Comparison of ENCODE assay signal across 22 cellular contexts in genomic region chr10:16919076-16919972, GRCh38.
"Had no signal": no experiment of that assay in that cellular context is flagged by ENCODE, and none has a peak within 500 bp of the region (broad histone marks: within the 10 kb centered on the region; RNA-seq: fewer than 3 reads in every experiment).

No MANE protein-coding gene starts in this region.

- H3K36me3 ChIP-seq: gastrocnemius medialis, left ventricle myocardium inferior, neutrophil, tibial artery, WERI-Rb-1 had no signal

- H3K4me1 ChIP-seq: gastrocnemius medialis, parathyroid adenoma, tibial artery had no signal

- H3K9ac ChIP-seq: parathyroid adenoma had no signal

- H2AFZ ChIP-seq: parathyroid adenoma had no signal

- H3K27ac Mint-ChIP-seq: activated naive CD8-positive, alpha-beta T cell treated with anti-CD3 and anti-CD28 coated beads, Interleukin-2, amount 10 ng/mL, durations not matched to agents 7 days and 5 days; brain; natural killer cell treated with Interleukin-12 subunit alpha and Interleukin-12 subunit beta and Interleukin-15 and Interleukin-18, amount 100 ng/mL, for 72 hours; T-cell had no signal

- H3K9me3 Mint-ChIP-seq: natural killer cell treated with Interleukin-12 subunit alpha and Interleukin-12 subunit beta and Interleukin-15 and Interleukin-18, amount 100 ng/mL, for 72 hours; T-cell had no signal

- H3K27ac ChIP-seq: gastrocnemius medialis, left ventricle myocardium inferior, neutrophil, parathyroid adenoma, SK-N-MC, tibial artery, WERI-Rb-1 had no signal

- H3K27me3 Mint-ChIP-seq: activated naive CD8-positive, alpha-beta T cell treated with anti-CD3 and anti-CD28 coated beads, Interleukin-2, amount 10 ng/mL, durations not matched to agents 7 days and 5 days; brain; natural killer cell treated with Interleukin-12 subunit alpha and Interleukin-12 subunit beta and Interleukin-15 and Interleukin-18, amount 100 ng/mL, for 72 hours; T-cell had no signal

- H3K27me3 ChIP-seq: gastrocnemius medialis, neutrophil, tibial artery had no signal

- ATAC-seq: gastrocnemius medialis; natural killer cell treated with Interleukin-12 subunit alpha and Interleukin-12 subunit beta and Interleukin-15 and Interleukin-18, amount 100 ng/mL, for 72 hours; T-cell had no signal

- H3K36me3 Mint-ChIP-seq: natural killer cell treated with Interleukin-12 subunit alpha and Interleukin-12 subunit beta and Interleukin-15 and Interleukin-18, amount 100 ng/mL, for 72 hours had no signal

- DNase-seq: activated CD4-positive, alpha-beta T cell treated with anti-CD3 and anti-CD28 coated beads for 1 hour; activated CD4-positive, alpha-beta T cell treated with anti-CD3 and anti-CD28 coated beads, Interleukin-2, amount 50 U/mL, for 4 hours; activated naive CD4-positive, alpha-beta T cell treated with Interleukin-2 at 50 U/mL for 16 hours; activated naive CD8-positive, alpha-beta T cell treated with anti-CD3 and anti-CD28 coated beads, Interleukin-2, amount 10 ng/mL, durations not matched to agents 7 days and 5 days; activated T-cell treated with anti-CD3 and anti-CD28 coated beads for 4 hours; amygdala; caudate nucleus; gastrocnemius medialis; head of caudate nucleus; left ventricle myocardium inferior; stimulated activated CD4-positive, alpha-beta T cell treated with anti-CD3 and anti-CD28 coated beads, Interleukin-1b, Interleukin-23, amount 100 ng/mL, for 48 hours; stimulated activated CD8-positive, alpha-beta memory T cell treated with anti-CD3 and anti-CD28 coated beads, Interleukin-4, amount 100 ng/mL, for 48 hours; stimulated activated naive CD4-positive, alpha-beta T cell; T-cell; T-helper 9 cell; tibial artery; WERI-Rb-1 had no signal

- H3K79me2 ChIP-seq: parathyroid adenoma had no signal

- H3K4me3 ChIP-seq: gastrocnemius medialis, left ventricle myocardium inferior, SK-N-MC, tibial artery had no signal

- H3K9me3 ChIP-seq: gastrocnemius medialis, left ventricle myocardium inferior, neutrophil, tibial artery had no signal

- H3K4me1 Mint-ChIP-seq: brain, T-cell had no signal

- H3K4me3 Mint-ChIP-seq: activated naive CD8-positive, alpha-beta T cell treated with anti-CD3 and anti-CD28 coated beads, Interleukin-2, amount 10 ng/mL, durations not matched to agents 7 days and 5 days; brain; natural killer cell treated with Interleukin-12 subunit alpha and Interleukin-12 subunit beta and Interleukin-15 and Interleukin-18, amount 100 ng/mL, for 72 hours; T-cell had no signal
